31 cellular contexts compared by ENCODE assay signal in the genomic region with DNA sequence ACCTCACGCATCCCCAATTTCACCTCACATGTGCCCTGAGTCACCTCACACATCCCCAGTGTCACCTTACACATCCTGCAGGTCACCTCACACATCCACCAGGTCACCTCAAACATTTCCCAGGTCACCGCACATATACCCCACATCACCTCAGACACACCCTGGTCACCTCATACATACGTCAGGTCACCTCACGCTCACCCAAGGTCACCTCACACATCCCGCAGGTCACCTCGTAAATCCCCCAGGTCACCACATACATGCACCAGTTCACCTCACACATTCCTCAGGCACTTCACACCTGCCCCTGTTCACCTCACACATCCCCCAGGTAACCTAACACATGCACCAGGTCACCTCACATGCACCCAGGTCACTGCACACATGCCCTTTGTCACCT.
"Had no signal": no experiment of that assay in that cellular context is flagged by ENCODE, and none has a peak within 500 bp of the region (broad histone marks: within the 10 kb centered on the region; RNA-seq: fewer than 3 reads in every experiment).

No MANE protein-coding gene starts in this region.

- H3K9me3 ChIP-seq: colonic mucosa, esophagus squamous epithelium, heart right ventricle, left lung, mucosa of descending colon, ovary, psoas muscle, sigmoid colon, testis, tibial artery had no signal

- H3K36me3 Mint-ChIP-seq: naive B cell; stimulated activated memory B cell treated with anti-CD40 and anti-IgM and Interleukin-4, amounts not matched to agents 10 μg/mL and 1 μg/mL and 100 μg/mL, for 72 hours had no signal

- FAIRE-seq: islet of Langerhans, urothelium cell line had no signal

- H3K27me3 Mint-ChIP-seq: dendritic cell treated with granulocyte-macrophage colony-stimulating factor and Interleukin-4, amounts not matched to agents 40 ng/mL and 50 ng/mL, for 4 days had no signal

- DNase-seq: colonic mucosa; effector CD8-positive, alpha-beta T cell; esophagus squamous epithelium; foreskin melanocyte; glutamatergic neuron; heart right ventricle; hippocampal formation; left cardiac atrium; left lung; mesenchymal stem cell; mucosa of descending colon; naive B cell; nephron progenitor cell; nucleus accumbens; ovary; posterior cingulate gyrus; psoas muscle; right cardiac atrium; sigmoid colon; stimulated activated CD4-positive, alpha-beta T cell treated with anti-CD3 and anti-CD28 coated beads, Interleukin-2, amount 100 ng/mL, for 24 hours; stimulated activated CD4-positive, alpha-beta T cell treated with anti-CD3 and anti-CD28 coated beads, Interleukin-4, amount 100 ng/mL, for 24 hours; stimulated activated naive CD8-positive, alpha-beta T cell treated with anti-CD3 and anti-CD28 coated beads, Interleukin-15, Interleukin-2, amounts not matched to agents 100 U/mL and 50 U/mL, for 24 hours; substantia nigra; testis; tibial artery; upper lobe of left lung had no signal

- ATAC-seq: heart right ventricle; left cardiac atrium; left lung; mucosa of descending colon; psoas muscle; right cardiac atrium; stimulated activated memory B cell treated with anti-CD40 and anti-IgM and Interleukin-4, amounts not matched to agents 10 μg/mL and 1 μg/mL and 100 μg/mL, for 72 hours; stimulated activated naive CD8-positive, alpha-beta T cell treated with anti-CD3 and anti-CD28 coated beads, Interleukin-15, Interleukin-2, amounts not matched to agents 100 U/mL and 50 U/mL, for 24 hours had no signal

- H3K9me3 Mint-ChIP-seq: dendritic cell treated with granulocyte-macrophage colony-stimulating factor and Interleukin-4, amounts not matched to agents 40 ng/mL and 50 ng/mL, for 4 days; naive B cell; stimulated activated memory B cell treated with anti-CD40 and anti-IgM and Interleukin-4, amounts not matched to agents 10 μg/mL and 1 μg/mL and 100 μg/mL, for 72 hours had no signal

- H3K4me1 ChIP-seq: colonic mucosa, esophagus squamous epithelium, heart right ventricle, left lung, psoas muscle, sigmoid colon, testis, tibial artery, upper lobe of left lung had no signal

- H3K27me3 ChIP-seq: colonic mucosa, esophagus squamous epithelium, ovary, testis, tibial artery, upper lobe of left lung had no signal

- H3K4me3 ChIP-seq: colonic mucosa, esophagus squamous epithelium, heart right ventricle, left lung, mucosa of descending colon, ovary, psoas muscle, sigmoid colon, testis, tibial artery, upper lobe of left lung had no signal

- H3K4me1 Mint-ChIP-seq: mesothelial cell of epicardium; nephron progenitor cell; stimulated activated memory B cell treated with anti-CD40 and anti-IgM and Interleukin-4, amounts not matched to agents 10 μg/mL and 1 μg/mL and 100 μg/mL, for 72 hours had no signal

- H3K27ac Mint-ChIP-seq: dendritic cell treated with granulocyte-macrophage colony-stimulating factor and Interleukin-4, amounts not matched to agents 40 ng/mL and 50 ng/mL, for 4 days; mesothelial cell of epicardium; naive B cell; nephron progenitor cell; stimulated activated memory B cell treated with anti-CD40 and anti-IgM and Interleukin-4, amounts not matched to agents 10 μg/mL and 1 μg/mL and 100 μg/mL, for 72 hours had no signal

- H3K27ac ChIP-seq: colonic mucosa, esophagus squamous epithelium, heart right ventricle, left lung, ovary, psoas muscle, sigmoid colon, testis, tibial artery, upper lobe of left lung had no signal

- H3K4me3 Mint-ChIP-seq: dendritic cell treated with granulocyte-macrophage colony-stimulating factor and Interleukin-4, amounts not matched to agents 40 ng/mL and 50 ng/mL, for 4 days; mesothelial cell of epicardium; naive B cell; nephron progenitor cell; stimulated activated memory B cell treated with anti-CD40 and anti-IgM and Interleukin-4, amounts not matched to agents 10 μg/mL and 1 μg/mL and 100 μg/mL, for 72 hours had no signal

- H3K36me3 ChIP-seq: colonic mucosa, esophagus squamous epithelium, heart right ventricle, left lung, ovary, sigmoid colon, tibial artery, upper lobe of left lung had no signal
